1 cellular context compared by ENCODE assay signal in genomic region chr7:1242129-1242572, GRCh38.
TF ChIP-seq lines count a peak whose summit lies in the region.

No MANE protein-coding gene starts in this region.

TF ChIP-seq in H1, 55 proteins besides CTCF, POLR2A, EP300 and RAD21:
- TF ChIP-seq RNF2 (IDR thresholded peaks at IDR 0.05; ENCODE audit: borderline replicate concordance, low read depth, low read length, missing control alignments, poor library complexity, severe bottlenecking), result peak; percentile 64
- TF ChIP-seq SUZ12 (IDR thresholded peaks at IDR 0.05; ENCODE audit: low read length), result peak; percentile 92
- TF ChIP-seq EZH2 (IDR thresholded peaks at IDR 0.05; ENCODE audit: low read depth, low read length, severe bottlenecking), result peak; percentile 80
- no peak for TF ChIP-seq SP2 (IDR thresholded peaks at IDR 0.05; ENCODE audit: low read length)
TF ChIP-seq in H1: peak in this region for 3.
